ENCODE assay signal across 9 cellular contexts in genomic region chrX:16695079-16695676, GRCh38. TPM values are rescaled to one million over a fixed set of nuclear protein-coding genes. Genes with fewer than 3 reads are reported as not detected.
A peak's percentile ranks its signal among the peaks of the same experiment; 100 is the strongest.
DNase-seq lines count a peak whose midpoint lies in the region; ATAC-seq, FAIRE-seq and TF ChIP-seq lines count a peak whose summit lies in the region.
"Had no signal": no experiment of that assay in that cellular context is flagged by ENCODE, and none has a peak within 500 bp of the region (broad histone marks: within the 10 kb centered on the region; RNA-seq: fewer than 3 reads in every experiment).

No MANE protein-coding gene starts in this region.

- H3K36me3 ChIP-seq in WERI-Rb-1 (peaks cover 60% of the 10 kb centered on the region), bronchial epithelial cell (ENCODE audit: control insufficient read depth, insufficient read depth, low read length) (peaks cover 3% of the 10 kb centered on the region), left lung (peaks cover 0 to 21% of the 10 kb centered on the region in 2 donors)

- no peaks in the 10 kb centered on the region for H3K4me1 ChIP-seq in left lung

- H3K9me3 ChIP-seq in WERI-Rb-1 (ENCODE audit: severe bottlenecking) (no peaks in the 10 kb centered on the region), left lung (no peaks in the 10 kb centered on the region)

- DNase-seq in GM12891 (ENCODE audit: insufficient read length, low spot score) (peak; percentile 8), LHCN-M2 (ENCODE audit: low read depth) (peak; percentile 53), WERI-Rb-1 (peak; percentile 52), bronchial epithelial cell (ENCODE audit: low read depth) (peak; percentile 32), left lung (no peak), NCI-H187 treated with DMSO at 0.1 percent for 48 hours (lab: John Stamatoyannopoulos, UW) (no peak)
- DNase-seq in stimulated activated CD8-positive, alpha-beta memory T cell treated with anti-CD3 and anti-CD28 coated beads, Interleukin-12 subunit alpha, Interleukin-12 subunit beta, amount 100 ng/mL, for 4 hours (ENCODE audit: low read depth) = peak; percentile 13

- intact Hi-C loops in left lung (cut with DNase I) = no loop called here

- no peaks in the 10 kb centered on the region for H3K27me3 ChIP-seq in WERI-Rb-1 (ENCODE audit: insufficient read depth, low read depth, severe bottlenecking)
- H3K27me3 ChIP-seq in bronchial epithelial cell (ENCODE audit: control insufficient read depth, insufficient read depth, low read length) = no peaks in the 10 kb centered on the region
- H3K27me3 ChIP-seq in left lung = no peaks in the 10 kb centered on the region

- ATAC-seq in left lung = peak; percentile 88

- TF ChIP-seq POLR2A in GM12891 (IDR thresholded peaks at IDR 0.05; ENCODE audit: low read depth, low read length) = no peak

- no peak overlapping the region for H3K4me3 ChIP-seq in WERI-Rb-1 (ENCODE audit: low read depth, low read length)
- H3K4me3 ChIP-seq in bronchial epithelial cell (ENCODE audit: low read depth, low read length) = no peak overlapping the region
- H3K4me3 ChIP-seq in left lung = no peak overlapping the region

- no peak overlapping the region for H3K27ac ChIP-seq in 22Rv1
- H3K27ac ChIP-seq in WERI-Rb-1 = no peak overlapping the region
- H3K27ac ChIP-seq in left lung = no peak overlapping the region

- peak; percentile 66 for FAIRE-seq in GM12891 (lab: Jason Lieb, UNC)
- FAIRE-seq in bronchial epithelial cell (lab: Jason Lieb, UNC) = no peak

- peak; percentile 75 for TF ChIP-seq CTCF in 22Rv1 (IDR thresholded peaks at IDR 0.05)
- TF ChIP-seq CTCF in WERI-Rb-1 (IDR thresholded peaks at IDR 0.05; ENCODE audit: low read depth, low read length) = peak; percentile 82
- TF ChIP-seq CTCF in bronchial epithelial cell (IDR thresholded peaks at IDR 0.05; ENCODE audit: insufficient read depth, low read length, severe bottlenecking) = peak; percentile 64
- TF ChIP-seq CTCF in left lung (IDR thresholded peaks at IDR 0.05) = peak; percentile 74 to 97

TF ChIP-seq in GM12891, 5 proteins besides CTCF, POLR2A, EP300 and RAD21:
- TF ChIP-seq POLR2AphosphoS5 (IDR thresholded peaks at IDR 0.05; ENCODE audit: low read depth, low read length) = no peak

RNA-seq across cellular contexts. Expression of gene CTPS2, which starts 17.3 kb away (rescaled TPM):
- 12.2 TPM for polyA plus RNA-seq in GM12891 (2012; ENCODE audit: low read depth, missing spikeins)
- total RNA-seq in LHCN-M2 (2014; rRNA removed) = 9.2 and 10.8 TPM in 2 replicates
- polyA plus RNA-seq in LHCN-M2 (2012) = 4.9 TPM
- 5.8 and 7.6 TPM in 2 replicates for total RNA-seq in bronchial epithelial cell
- total RNA-seq in left lung = 10 to 100 TPM; 10.2 to 15.7 TPM

RNA-seq across cellular contexts. Expression of gene SYAP1, which starts 24.2 kb away (rescaled TPM):
- 7.2 TPM for polyA plus RNA-seq in GM12891 (2012; ENCODE audit: low read depth, missing spikeins)
- total RNA-seq in LHCN-M2 (2014; rRNA removed) = 23.9 and 26.2 TPM in 2 replicates
- polyA plus RNA-seq in LHCN-M2 (2012) = 11.1 TPM
- total RNA-seq in bronchial epithelial cell = 21.1 and 37.6 TPM in 2 replicates
- 10 to 100 TPM; 25.8 to 36.9 TPM for total RNA-seq in left lung

RNA-seq across cellular contexts. Expression of gene S100G, which starts 45.2 kb away (rescaled TPM):
- not detected for polyA plus RNA-seq in GM12891 (2012; ENCODE audit: low read depth, missing spikeins)
- total RNA-seq in LHCN-M2 (2014; rRNA removed) = not detected in 2 replicates
- polyA plus RNA-seq in LHCN-M2 (2012) = not detected
- not detected in 2 replicates for total RNA-seq in bronchial epithelial cell
- under 1 TPM in 1 of 2 donors, not detected in 1; 0.64 TPM for total RNA-seq in left lung
- total RNA-seq: mononuclear cell had no signal

Comparison
In these comparisons a context has a peak if more than half of its experiments do, and no peak if none do; other contexts are left out.
1. DNase-seq: peak in GM12891 (single experiment), LHCN-M2 (single experiment), WERI-Rb-1 (single experiment), bronchial epithelial cell (single experiment) and stimulated activated CD8-positive, alpha-beta memory T cell treated with anti-CD3 and anti-CD28 coated beads, Interleukin-12 subunit alpha, Interleukin-12 subunit beta, amount 100 ng/mL, for 4 hours (single experiment); none in left lung (0 of 2) and NCI-H187 treated with DMSO at 0.1 percent for 48 hours (single experiment).
2. Peak in every context shown above with its lines, with median percentiles within 50 percentile points of each other: CTCF ChIP-seq.